Comparison of ENCODE assay signal across 1 cellular context in genomic region chr17:79011451-79012147, GRCh38.
TF ChIP-seq lines count a peak whose summit lies in the region.

No MANE protein-coding gene starts in this region.

TF ChIP-seq in K562, 482 proteins besides CTCF, POLR2A, EP300 and RAD21 (continued from another document and continues in another):
- peak; percentile 96 for TF ChIP-seq CREB5 (CRISPR knock-in tag; IDR thresholded peaks at IDR 0.05)
- 0 out of 2 replicates have a peak, but pooled peaks have one; percentile 79 for TF ChIP-seq ZNF57 (CRISPR knock-in tag; IDR thresholded peaks at IDR 0.05)
- no peak for TF ChIP-seq PHF8 (IDR thresholded peaks at IDR 0.05; ENCODE audit: borderline replicate concordance, low read length)
- TF ChIP-seq FOXA1 (IDR thresholded peaks at IDR 0.05; ENCODE audit: borderline replicate concordance): no peak
- TF ChIP-seq HCFC1 (IDR thresholded peaks at IDR 0.05; ENCODE audit: low read depth, low read length): no peak
- no peak for TF ChIP-seq PURB (CRISPR knock-in tag; IDR thresholded peaks at IDR 0.05; ENCODE audit: low read depth)
- TF ChIP-seq NRF1 (conservative IDR thresholded peaks at IDR 0.05 in 1 of 2, IDR thresholded peaks at IDR 0.05 in 1 of 2): 0 out of 4 replicates have a peak, but pooled peaks of 1 of the 2 experiments have one; percentile 14
- TF ChIP-seq ZNF668 (CRISPR knock-in tag; IDR thresholded peaks at IDR 0.05): peak; percentile 98
- TF ChIP-seq ZEB2 (IDR thresholded peaks at IDR 0.05): no peak
- peak; percentile 92 for TF ChIP-seq ZNF398 (CRISPR knock-in tag; IDR thresholded peaks at IDR 0.05)
- TF ChIP-seq SETDB1 (IDR thresholded peaks at IDR 0.05; ENCODE audit: low read length): no peak
- no peak for TF ChIP-seq KDM2B (CRISPR knock-in tag; IDR thresholded peaks at IDR 0.05)
- no peak for TF ChIP-seq CREB3L1 (IDR thresholded peaks at IDR 0.05; ENCODE audit: borderline replicate concordance, low read depth)
- TF ChIP-seq MEIS2 (IDR thresholded peaks at IDR 0.05; ENCODE audit: partially characterized antibody): peak; percentile 14
- TF ChIP-seq ARHGAP35 (IDR thresholded peaks at IDR 0.05; ENCODE audit: partially characterized antibody): no peak
- peak; percentile 90 for TF ChIP-seq MBD1 (CRISPR knock-in tag; IDR thresholded peaks at IDR 0.05)
- TF ChIP-seq CREBBP (IDR thresholded peaks at IDR 0.05; ENCODE audit: low read depth, low read length): no peak
- TF ChIP-seq CEBPZ (IDR thresholded peaks at IDR 0.05; ENCODE audit: borderline replicate concordance, low read depth, low read length): no peak
- TF ChIP-seq ZNF12 (CRISPR knock-in tag; IDR thresholded peaks at IDR 0.05): no peak
- no peak for TF ChIP-seq THAP12 (CRISPR knock-in tag; IDR thresholded peaks at IDR 0.05)
- no peak for TF ChIP-seq POLR3G (IDR thresholded peaks at IDR 0.05; ENCODE audit: extremely low read depth, insufficient read length, insufficient replicate concordance)
- no peak for TF ChIP-seq BHLHE40 (IDR thresholded peaks at IDR 0.05; ENCODE audit: low read length)
- peak; percentile 99 for TF ChIP-seq ZBTB9 (CRISPR knock-in tag; IDR thresholded peaks at IDR 0.05)
- no peak for TF ChIP-seq CREM (IDR thresholded peaks at IDR 0.05; ENCODE audit: low read depth)
- peak; percentile 89; the same call in 1 of the 2 replicates for TF ChIP-seq HEY1 (CRISPR knock-in tag; IDR thresholded peaks at IDR 0.05; ENCODE audit: borderline replicate concordance)
- TF ChIP-seq ZFP1 (CRISPR knock-in tag; IDR thresholded peaks at IDR 0.05): peak; percentile 89
- TF ChIP-seq SIRT6 (IDR thresholded peaks at IDR 0.05; ENCODE audit: low read depth, low read length): no peak
- peak; percentile 95 for TF ChIP-seq ETV1 (tag; conservative IDR thresholded peaks at IDR 0.05; ENCODE audit: low read depth)
- no peak for TF ChIP-seq GABPB1 (CRISPR knock-in tag; IDR thresholded peaks at IDR 0.05)
- peak; percentile 86 for TF ChIP-seq ZSCAN32 (CRISPR knock-in tag; IDR thresholded peaks at IDR 0.05)
- TF ChIP-seq ZBTB49 (CRISPR knock-in tag; IDR thresholded peaks at IDR 0.05; ENCODE audit: borderline replicate concordance): no peak
- TF ChIP-seq POLR2H (tag; IDR thresholded peaks at IDR 0.05; ENCODE audit: low read depth): peak; percentile 96
- no peak for TF ChIP-seq U2AF1 (optimal IDR thresholded peaks at IDR 0.05; ENCODE audit: low read depth, low read length)
- TF ChIP-seq ZNF24 (IDR thresholded peaks at IDR 0.05): no peak
- TF ChIP-seq THAP7 (CRISPR knock-in tag; IDR thresholded peaks at IDR 0.05): peak; percentile 88
- peak; percentile 87 for TF ChIP-seq ZNF445 (CRISPR knock-in tag; IDR thresholded peaks at IDR 0.05; ENCODE audit: low read depth)
- no peak for TF ChIP-seq SRSF7 (optimal IDR thresholded peaks at IDR 0.05; ENCODE audit: low read depth, low read length)
- no peak for TF ChIP-seq HNRNPK (IDR thresholded peaks at IDR 0.05; ENCODE audit: low read depth, low read length, poor library complexity, severe bottlenecking)
- no peak for TF ChIP-seq ZNF785 (CRISPR knock-in tag; IDR thresholded peaks at IDR 0.05)
- peak; percentile 97 for TF ChIP-seq ZNF583 (CRISPR knock-in tag; IDR thresholded peaks at IDR 0.05)
- no peak for TF ChIP-seq LARP7 (IDR thresholded peaks at IDR 0.05)
- peak; percentile 96 for TF ChIP-seq PTRF (tag; IDR thresholded peaks at IDR 0.05)
- peak; percentile 61 for TF ChIP-seq TFE3 (CRISPR knock-in tag; IDR thresholded peaks at IDR 0.05)
- no peak for TF ChIP-seq ZNF740 (CRISPR knock-in tag; IDR thresholded peaks at IDR 0.05)
- peak in 1 of 2 experiments; percentile 91; a peak in 2 of 4 replicates for TF ChIP-seq ZNF740 (tag; IDR thresholded peaks at IDR 0.05)
